In genomic region chr1:200738733-200739498, GRCh38 we compare ENCODE assay signal across 8 cellular contexts.
A peak's percentile ranks its signal among the peaks of the same experiment; 100 is the strongest.
DNase-seq lines count a peak whose midpoint lies in the region; ATAC-seq and TF ChIP-seq lines count a peak whose summit lies in the region.

Gene CAMSAP2 (plus strand): TSS chr1:200738893. CDS start chr1:200739828, 935 bp downstream.

- TF ChIP-seq RAD21 in Ishikawa (IDR thresholded peaks at IDR 0.05; ENCODE audit: low read depth) = peak; percentile 0; the same call in 1 of the 2 replicates

- peak within 1 kb of the TSS; percentile 100 for H3K27ac Mint-ChIP-seq in nephron progenitor cell
- H3K27ac Mint-ChIP-seq in stimulated activated naive CD8-positive, alpha-beta T cell treated with anti-CD3 and anti-CD28 coated beads, Interleukin-15, amount 100 ng/mL, for 72 hours = peak within 1 kb of the TSS; percentile 87 to 95

- peaks cover 5% of the 10 kb centered on the region for H3K36me3 Mint-ChIP-seq in nephron progenitor cell (ENCODE audit: low read depth)

- H3K4me3 Mint-ChIP-seq in nephron progenitor cell = peak within 1 kb of the TSS; percentile 100
- H3K4me3 Mint-ChIP-seq in stimulated activated naive CD8-positive, alpha-beta T cell treated with anti-CD3 and anti-CD28 coated beads, Interleukin-15, amount 100 ng/mL, for 72 hours = peak within 1 kb of the TSS; percentile 96 to 98

- peaks cover 3% of the 10 kb centered on the region for H3K27me3 Mint-ChIP-seq in nephron progenitor cell (ENCODE audit: low read depth, poor library complexity)
- no peaks in the 10 kb centered on the region for H3K27me3 Mint-ChIP-seq in stimulated activated naive CD8-positive, alpha-beta T cell treated with anti-CD3 and anti-CD28 coated beads, Interleukin-15, amount 100 ng/mL, for 72 hours

- TF ChIP-seq EP300 in Ishikawa (IDR thresholded peaks at IDR 0.05; ENCODE audit: borderline replicate concordance) = peak; percentile 73; the same call in 1 of the 2 replicates

- TF ChIP-seq CTCF in nephron progenitor cell (IDR thresholded peaks at IDR 0.05) = no peak

- DNase-seq in COR-L47 (lab: John Stamatoyannopoulos, UW) (peak; percentile 89), activated gamma-delta T cell treated with Interleukin-2 at 50 U/mL for 16 hours (peak; percentile 29), fibroblast of the conjunctiva (ENCODE audit: low read depth) (peak; percentile 76), nephron progenitor cell (peak; percentile 93)
- peak; percentile 45 to 47 for DNase-seq in stimulated activated naive CD8-positive, alpha-beta T cell treated with anti-CD3 and anti-CD28 coated beads, Interleukin-15, amount 100 ng/mL, for 72 hours

- peak; percentile 48 for ATAC-seq in GM21423 (IDR thresholded peaks at IDR 0.05; ENCODE audit: unreplicated experiment)
- ATAC-seq in stimulated activated naive CD8-positive, alpha-beta T cell treated with anti-CD3 and anti-CD28 coated beads, Interleukin-15, amount 100 ng/mL, for 72 hours = peak; percentile 80

- H3K9me3 Mint-ChIP-seq in nephron progenitor cell = no peaks in the 10 kb centered on the region
- no peaks in the 10 kb centered on the region for H3K9me3 Mint-ChIP-seq in stimulated activated naive CD8-positive, alpha-beta T cell treated with anti-CD3 and anti-CD28 coated beads, Interleukin-15, amount 100 ng/mL, for 72 hours

- peak; percentile 56 for TF ChIP-seq POLR2A in Raji (IDR thresholded peaks at IDR 0.05; ENCODE audit: insufficient read depth, low read depth, low read length)

- peaks cover 48% of the 10 kb centered on the region for H3K4me1 Mint-ChIP-seq in nephron progenitor cell
- H3K4me1 Mint-ChIP-seq in stimulated activated naive CD8-positive, alpha-beta T cell treated with anti-CD3 and anti-CD28 coated beads, Interleukin-15, amount 100 ng/mL, for 72 hours = peaks cover 38% of the 10 kb centered on the region

TF ChIP-seq in Ishikawa, 13 proteins besides CTCF, POLR2A, EP300 and RAD21:
- no peak for TF ChIP-seq FOXM1 (IDR thresholded peaks at IDR 0.05; ENCODE audit: borderline replicate concordance, low read depth)
- peak; percentile 73 for TF ChIP-seq MAX (IDR thresholded peaks at IDR 0.05)
- peak; percentile 33; the same call in 1 of the 2 replicates for TF ChIP-seq USF1 (IDR thresholded peaks at IDR 0.05)
- TF ChIP-seq TAF1 (IDR thresholded peaks at IDR 0.05; ENCODE audit: low read depth) = peak; percentile 78
- TF ChIP-seq TEAD4 (IDR thresholded peaks at IDR 0.05) = peak; percentile 62; the same call in 1 of the 2 replicates
- TF ChIP-seq YY1 (IDR thresholded peaks at IDR 0.05; ENCODE audit: low read depth) = no peak; the same call in 1 of the 2 replicates
- TF ChIP-seq REST (IDR thresholded peaks at IDR 0.05; ENCODE audit: low read depth) = no peak
- no peak for TF ChIP-seq CEBPB (IDR thresholded peaks at IDR 0.05)
- TF ChIP-seq ZBTB7A (IDR thresholded peaks at IDR 0.05; ENCODE audit: low read depth) = peak; percentile 62; the same call in 1 of the 2 replicates
- TF ChIP-seq CREB1 (IDR thresholded peaks at IDR 0.05; ENCODE audit: low read depth) = no peak
- peak; percentile 35; the same call in 1 of the 2 replicates for TF ChIP-seq EGR1 (IDR thresholded peaks at IDR 0.05)
- TF ChIP-seq NFIC (IDR thresholded peaks at IDR 0.05) = peak; percentile 33
- TF ChIP-seq TCF12 (IDR thresholded peaks at IDR 0.05; ENCODE audit: low read depth) = peak; percentile 32; the same call in 1 of the 2 replicates
TF ChIP-seq in Ishikawa: peak in this region for 8.

Comparison
In these comparisons a context has a peak if more than half of its experiments do, and no peak if none do; other contexts are left out.
1. Peak in every context shown above with its lines: DNase-seq and ATAC-seq.
2. DNase-seq: peak in every context shown above with its lines; median percentile 93 in nephron progenitor cell; 89 in COR-L47; 76 in fibroblast of the conjunctiva; 46 in stimulated activated naive CD8-positive, alpha-beta T cell treated with anti-CD3 and anti-CD28 coated beads, Interleukin-15, amount 100 ng/mL, for 72 hours; 29 in activated gamma-delta T cell treated with Interleukin-2 at 50 U/mL for 16 hours.